8 cellular contexts compared by ENCODE assay signal in genomic region chr20:60466683-60467022, GRCh38.
"Had no signal": no experiment of that assay in that cellular context is flagged by ENCODE, and none has a peak within 500 bp of the region (broad histone marks: within the 10 kb centered on the region; RNA-seq: fewer than 3 reads in every experiment).

No MANE protein-coding gene starts in this region.

- H3K4me3 ChIP-seq: GM23248, GM23338, HAP-1 had no signal

- H3K36me3 ChIP-seq: HAP-1 had no signal

- DNase-seq: GOT3, H7, HCEC 1CT, HFFc6 had no signal

- ATAC-seq: GM23338, HCT116 had no signal

- H3K9me3 ChIP-seq: HAP-1 had no signal

- H3K4me1 ChIP-seq: HAP-1 had no signal

- H3K27ac ChIP-seq: GM23248 had no signal
